ENCODE assay signal across 15 cellular contexts in genomic region chr3:57948080-57948671, GRCh38.
DNase-seq lines count a peak whose midpoint lies in the region; ATAC-seq and TF ChIP-seq lines count a peak whose summit lies in the region.
"Had no signal": no experiment of that assay in that cellular context is flagged by ENCODE, and none has a peak within 500 bp of the region (broad histone marks: within the 10 kb centered on the region; RNA-seq: fewer than 3 reads in every experiment).

No MANE protein-coding gene starts in this region.

- no peak overlapping the region for H3K4me3 ChIP-seq in HUES6 (ENCODE audit: low read depth, low read length)
- peak overlapping the region in 38 of 59 donors; percentile 0 to 57 (median 26) for H3K4me3 ChIP-seq in dorsolateral prefrontal cortex
- H3K4me3 ChIP-seq in spleen, result no peak overlapping the region
- H3K4me3 ChIP-seq in right cardiac atrium (ENCODE audit: low read length), result no peak overlapping the region

- H3K9me3 ChIP-seq in HUES6 (ENCODE audit: control insufficient read depth, insufficient read depth, low read depth, low read length), result no peaks in the 10 kb centered on the region
- no peaks in the 10 kb centered on the region for H3K9me3 ChIP-seq in spleen
- no peaks in the 10 kb centered on the region for H3K9me3 ChIP-seq in right cardiac atrium (ENCODE audit: control insufficient read depth, low read length)

- TF ChIP-seq CTCF in dorsolateral prefrontal cortex (IDR thresholded peaks at IDR 0.05 in 54 of 56, conservative IDR thresholded peaks at IDR 0.05 in 2 of 56; ENCODE audit: low read depth in 1 of 56, partially characterized antibody in 56 of 56) (no peak), mesothelial cell of epicardium (IDR thresholded peaks at IDR 0.05; ENCODE audit: unreplicated experiment) (no peak), spleen (IDR thresholded peaks at IDR 0.05 in 8 of 11, conservative IDR thresholded peaks at IDR 0.05 in 3 of 11) (no peak)

- WGBS in spleen, 5 donors, result 86 to 93% (median 90%) methylated on average over 12 of the region's 12 CpGs
- WGBS in right cardiac atrium, result 73% methylated on average over 12 of the region's 12 CpGs

- intact Hi-C loops in dorsolateral prefrontal cortex (cut with DNase I), result no loop called here
- intact Hi-C loops in spleen (cut with DNase I; ENCODE audit: low total_unique reads), result no loop called here
- intact Hi-C loops in left colon (cut with DNase I, micrococcal nuclease), result no loop called here
- intact Hi-C loops in right cardiac atrium (cut with DNase I), result no loop called here

- no peaks in the 10 kb centered on the region for H3K9me3 Mint-ChIP-seq in mesothelial cell of epicardium

- no peaks in the 10 kb centered on the region for H3K36me3 ChIP-seq in HUES6 (ENCODE audit: control insufficient read depth, insufficient read depth, low read length)
- H3K36me3 ChIP-seq in spleen, result no peaks in the 10 kb centered on the region

- ATAC-seq in left colon (no peak), right cardiac atrium (no peak), HG02798 (IDR thresholded peaks at IDR 0.05; ENCODE audit: poor library complexity, unreplicated experiment) (no peak)
- ATAC-seq: activated CD4-positive, alpha-beta T cell treated with anti-CD3 and anti-CD28 coated beads for 36 hours had no signal

- H3K4me3 Mint-ChIP-seq in mesothelial cell of epicardium, result no peak overlapping the region
- H3K4me3 Mint-ChIP-seq: activated CD4-positive, alpha-beta T cell treated with anti-CD3 and anti-CD28 coated beads for 36 hours had no signal

- H3K27me3 Mint-ChIP-seq in mesothelial cell of epicardium (ENCODE audit: low read depth), result no peaks in the 10 kb centered on the region
- H3K27me3 Mint-ChIP-seq: activated CD4-positive, alpha-beta T cell treated with anti-CD3 and anti-CD28 coated beads for 36 hours had no signal

- H3K27ac Mint-ChIP-seq in mesothelial cell of epicardium, result peak overlapping the region; percentile 73
- H3K27ac Mint-ChIP-seq: activated CD4-positive, alpha-beta T cell treated with anti-CD3 and anti-CD28 coated beads for 36 hours had no signal

- H3K4me1 Mint-ChIP-seq in mesothelial cell of epicardium, result peaks cover 66% of the 10 kb centered on the region

- no peak for TF ChIP-seq POLR2A in spleen (IDR thresholded peaks at IDR 0.05)

- peak in 4 of 10 donors; percentile 15 to 41 (median 34) for DNase-seq in dorsolateral prefrontal cortex
- DNase-seq in mesothelial cell of epicardium (ENCODE audit: low spot score in 2 of 2, unreplicated experiment in 2 of 2), result no peak
- DNase-seq in spleen, result peak; percentile 48
- DNase-seq in left colon, result no peak
- DNase-seq in right cardiac atrium, result no peak
- DNase-seq in central memory CD4-positive, alpha-beta T cell, result no peak
- DNase-seq: activated CD4-positive, alpha-beta T cell treated with anti-CD3 and anti-CD28 coated beads for 36 hours; activated CD8-positive, alpha-beta memory T cell treated with anti-CD3 and anti-CD28 coated beads, Interleukin-2, amount 50 U/mL, for 4 hours; activated naive CD4-positive, alpha-beta T cell treated with anti-CD3 and anti-CD28 coated beads, Interleukin-2, amount 50 U/mL, for 16 hours; KBM-7; NCI-H2171 treated with DMSO at 0.1 percent for 48 hours; SIG-M5; T1000 had no signal

- H3K36me3 Mint-ChIP-seq in mesothelial cell of epicardium, result no peaks in the 10 kb centered on the region

- H3K9ac ChIP-seq in HUES6 (ENCODE audit: low read length), result peak overlapping the region; percentile 40

- H3K27ac ChIP-seq in HUES6 (ENCODE audit: low read depth, low read length) (no peak overlapping the region), dorsolateral prefrontal cortex (peak overlapping the region in 54 of 59 donors; percentile 26 to 94 (median 78)), spleen (peak overlapping the region in 2 of 8 donors; percentile 17 to 82), right cardiac atrium (ENCODE audit: low read length) (no peak overlapping the region)

- H3K27me3 ChIP-seq in HUES6 (ENCODE audit: control insufficient read depth, insufficient read depth, low read length) (no peaks in the 10 kb centered on the region), dorsolateral prefrontal cortex (no peaks in the 10 kb centered on the region), spleen (replicated peaks in 1 of 7) (no peaks in the 10 kb centered on the region), right cardiac atrium (ENCODE audit: control insufficient read depth, insufficient read depth) (no peaks in the 10 kb centered on the region)

- H3K4me1 ChIP-seq in HUES6 (ENCODE audit: control insufficient read depth, insufficient read depth, low read length) (peaks cover 40% of the 10 kb centered on the region), spleen (peaks cover 20 to 57% (median 36%) of the 10 kb centered on the region in 6 donors), right cardiac atrium (ENCODE audit: control insufficient read depth, insufficient read depth, low read length) (peaks cover 12% of the 10 kb centered on the region)

Comparison
In these comparisons a context has a peak if more than half of its experiments do, and no peak if none do; other contexts are left out.
1. H3K27ac ChIP-seq: peak in dorsolateral prefrontal cortex (54 of 59); none in HUES6 (single experiment) and right cardiac atrium (single experiment).
2. H3K4me3 ChIP-seq: peak in dorsolateral prefrontal cortex (38 of 59); none in HUES6 (single experiment), spleen (0 of 8) and right cardiac atrium (single experiment).